Comparison of ENCODE assay signal across 4 cellular contexts in genomic region chr16:90101332-90101731, GRCh38. TPM values are rescaled to one million over a fixed set of nuclear protein-coding genes. Genes with fewer than 3 reads are reported as not detected.
"Had no signal": no experiment of that assay in that cellular context is flagged by ENCODE, and none has a peak within 500 bp of the region (broad histone marks: within the 10 kb centered on the region; RNA-seq: fewer than 3 reads in every experiment).

No MANE protein-coding gene starts in this region.

RNA-seq across cellular contexts. Expression of gene PRDM7, which starts 24.2 kb away (rescaled TPM):
- total RNA-seq: K562, M059J, SJCRH30 had no signal
- polyA plus RNA-seq: IgD-negative memory B cell, K562 had no signal
